14 cellular contexts compared by ENCODE assay signal in genomic region chr3:181999314-181999713, GRCh38.
DNase-seq lines count a peak whose midpoint lies in the region; ATAC-seq and TF ChIP-seq lines count a peak whose summit lies in the region.
"Had no signal": no experiment of that assay in that cellular context is flagged by ENCODE, and none has a peak within 500 bp of the region (broad histone marks: within the 10 kb centered on the region; RNA-seq: fewer than 3 reads in every experiment).

No MANE protein-coding gene starts in this region.

- H3K4me1 ChIP-seq in upper lobe of left lung: no peaks in the 10 kb centered on the region
- H3K4me1 ChIP-seq: tibial artery had no signal

- no peak overlapping the region for H3K4me3 ChIP-seq in upper lobe of left lung
- H3K4me3 ChIP-seq: MG63, tibial artery had no signal

- no peak for TF ChIP-seq POLR2A in upper lobe of left lung (IDR thresholded peaks at IDR 0.05)

- no peak for TF ChIP-seq EP300 in upper lobe of left lung (IDR thresholded peaks at IDR 0.05)

- H3K9me3 ChIP-seq in upper lobe of left lung: no peaks in the 10 kb centered on the region
- H3K9me3 ChIP-seq: MG63, tibial artery had no signal

- WGBS in upper lobe of left lung, 2 donors: 83 to 88% methylated on average over 6 of the region's 6 CpGs

- no peak for DNase-seq in NCI-H1048 (lab: John Stamatoyannopoulos, UW)
- no peak for DNase-seq in upper lobe of left lung
- DNase-seq in NCI-H774 (lab: John Stamatoyannopoulos, UW): no peak
- DNase-seq: mammary epithelial cell, MG63, NCI-H345, tibial artery had no signal

- no peaks in the 10 kb centered on the region for H3K36me3 Mint-ChIP-seq in stimulated activated memory B cell treated with anti-CD40 and anti-IgM and Interleukin-4, amounts not matched to agents 10 μg/mL and 1 μg/mL and 100 μg/mL, for 72 hours
- H3K36me3 Mint-ChIP-seq: activated naive CD4-positive, alpha-beta T cell treated with anti-CD3 and anti-CD28 coated beads, Interleukin-2, amount 50 U/mL, for 72 hours; CD14-positive monocyte had no signal

- no peak for TF ChIP-seq CTCF in upper lobe of left lung (IDR thresholded peaks at IDR 0.05)

- no peak overlapping the region for H3K27ac ChIP-seq in upper lobe of left lung
- H3K27ac ChIP-seq: tibial artery had no signal

- H3K27me3 ChIP-seq in upper lobe of left lung: no peaks in the 10 kb centered on the region
- H3K27me3 ChIP-seq: MG63 had no signal

- H3K4me1 Mint-ChIP-seq in stimulated activated memory B cell treated with anti-CD40 and anti-IgM and Interleukin-4, amounts not matched to agents 10 μg/mL and 1 μg/mL and 100 μg/mL, for 72 hours: no peaks in the 10 kb centered on the region
- H3K4me1 Mint-ChIP-seq: CD14-positive monocyte; central memory CD8-positive, alpha-beta T cell had no signal

- H3K36me3 ChIP-seq in upper lobe of left lung: no peaks in the 10 kb centered on the region
- H3K36me3 ChIP-seq: MG63, tibial artery had no signal

- peak; percentile 83 for ATAC-seq in GM19043 (IDR thresholded peaks at IDR 0.05; ENCODE audit: low read depth, unreplicated experiment)
- peak; percentile 81 for ATAC-seq in GM21723 (IDR thresholded peaks at IDR 0.05; ENCODE audit: unreplicated experiment)
- peak; percentile 71 for ATAC-seq in HG03103 (IDR thresholded peaks at IDR 0.05; ENCODE audit: low read depth, unreplicated experiment)
- peak; percentile 63 for ATAC-seq in stimulated activated memory B cell treated with anti-CD40 and anti-IgM and Interleukin-4, amounts not matched to agents 10 μg/mL and 1 μg/mL and 100 μg/mL, for 72 hours
- ATAC-seq in upper lobe of left lung (ENCODE audit: low FRiP score in 2 of 2): no peak
- ATAC-seq: activated naive CD4-positive, alpha-beta T cell treated with anti-CD3 and anti-CD28 coated beads, Interleukin-2, amount 50 U/mL, for 72 hours had no signal

- no peaks in the 10 kb centered on the region for H3K9me3 Mint-ChIP-seq in stimulated activated memory B cell treated with anti-CD40 and anti-IgM and Interleukin-4, amounts not matched to agents 10 μg/mL and 1 μg/mL and 100 μg/mL, for 72 hours

- no peaks in the 10 kb centered on the region for H3K27me3 Mint-ChIP-seq in stimulated activated memory B cell treated with anti-CD40 and anti-IgM and Interleukin-4, amounts not matched to agents 10 μg/mL and 1 μg/mL and 100 μg/mL, for 72 hours
- H3K27me3 Mint-ChIP-seq: central memory CD8-positive, alpha-beta T cell had no signal

- H3K4me3 Mint-ChIP-seq in stimulated activated memory B cell treated with anti-CD40 and anti-IgM and Interleukin-4, amounts not matched to agents 10 μg/mL and 1 μg/mL and 100 μg/mL, for 72 hours: no peak overlapping the region
- H3K4me3 Mint-ChIP-seq: CD14-positive monocyte; central memory CD8-positive, alpha-beta T cell had no signal

- H3K27ac Mint-ChIP-seq in stimulated activated memory B cell treated with anti-CD40 and anti-IgM and Interleukin-4, amounts not matched to agents 10 μg/mL and 1 μg/mL and 100 μg/mL, for 72 hours: no peak overlapping the region
- H3K27ac Mint-ChIP-seq: activated naive CD4-positive, alpha-beta T cell treated with anti-CD3 and anti-CD28 coated beads, Interleukin-2, amount 50 U/mL, for 72 hours; CD14-positive monocyte had no signal

Comparison
In these comparisons a context has a peak if more than half of its experiments do, and no peak if none do; other contexts are left out.
1. ATAC-seq: peak in GM19043 (single experiment), GM21723 (single experiment), HG03103 (single experiment) and stimulated activated memory B cell treated with anti-CD40 and anti-IgM and Interleukin-4, amounts not matched to agents 10 μg/mL and 1 μg/mL and 100 μg/mL, for 72 hours (single experiment); none in upper lobe of left lung (0 of 2).